In the genomic region with DNA sequence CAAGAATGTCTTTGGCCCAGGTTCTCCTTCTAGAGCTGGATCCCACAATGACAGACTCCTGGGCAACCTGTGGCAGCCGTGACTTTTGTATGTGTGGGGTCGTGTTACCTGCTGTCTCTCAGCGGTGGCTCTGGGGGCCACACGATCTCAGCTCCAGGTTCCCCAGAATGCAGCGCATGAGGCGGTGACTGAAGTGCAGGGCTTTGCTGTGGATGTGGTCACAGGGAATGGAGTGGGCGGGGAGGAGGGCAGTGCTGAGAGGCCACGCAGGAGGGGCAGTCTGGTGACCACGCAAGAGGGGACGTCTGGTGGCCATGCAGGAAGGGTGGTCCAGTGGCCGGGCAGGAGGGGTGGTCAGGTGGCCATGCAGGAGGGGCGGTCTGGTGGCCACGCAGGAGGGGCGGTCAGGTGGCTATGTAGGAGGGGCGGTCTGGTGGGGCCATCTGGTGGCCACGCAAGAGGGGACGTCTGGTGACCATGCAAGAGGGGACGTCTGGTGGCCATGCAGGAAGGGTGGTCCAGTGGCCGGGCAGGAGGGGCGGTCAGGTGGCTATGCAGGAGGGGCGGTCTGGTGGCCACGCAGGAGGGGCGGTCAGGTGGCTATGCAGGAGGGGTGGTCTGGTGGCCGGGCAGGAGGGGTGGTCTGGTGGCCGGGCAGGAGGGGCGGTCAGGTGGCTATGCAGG, we compare ENCODE assay signal across 28 cellular contexts.
A peak's percentile ranks its signal among the peaks of the same experiment; 100 is the strongest.
DNase-seq lines count a peak whose midpoint lies in the region; ATAC-seq, FAIRE-seq and TF ChIP-seq lines count a peak whose summit lies in the region.
"Had no signal": no experiment of that assay in that cellular context is flagged by ENCODE, and none has a peak within 500 bp of the region (broad histone marks: within the 10 kb centered on the region; RNA-seq: fewer than 3 reads in every experiment).

No MANE protein-coding gene starts in this region.

- no peaks in the 10 kb centered on the region; a peak in 1 of 4 replicates for H3K4me1 ChIP-seq in SK-N-SH (ENCODE audit: control insufficient read depth in 1 of 2, insufficient read depth in 2 of 2, low read depth in 1 of 2, low read length in 1 of 2)
- H3K4me1 ChIP-seq in HepG2 (ENCODE audit: insufficient read depth, low read length), result no peaks in the 10 kb centered on the region
- H3K4me1 ChIP-seq: BE2C had no signal

- H3F3A ChIP-seq in SK-N-SH (replicated peaks; ENCODE audit: insufficient read depth), result no peaks in the 10 kb centered on the region

- TF ChIP-seq POLR2A in HepG2 (IDR thresholded peaks at IDR 0.05; ENCODE audit: insufficient read depth in 1 of 2, low read depth in 2 of 2, low read length in 2 of 2), result no peak

- TF ChIP-seq CTCF in SK-N-SH (IDR thresholded peaks at IDR 0.05), result no peak
- TF ChIP-seq CTCF in HepG2 (CRISPR knock-in tag; IDR thresholded peaks at IDR 0.05), result peak; percentile 25

- H3K9me3 ChIP-seq in SK-N-SH (no peaks in the 10 kb centered on the region), HepG2 (ENCODE audit: low read length) (no peaks in the 10 kb centered on the region)
- H3K9me3 ChIP-seq: BE2C, MG63 had no signal

- FAIRE-seq in HepG2 (lab: Jason Lieb, UNC), result no peak
- FAIRE-seq: GM12878 had no signal

- H3K9me2 ChIP-seq in SK-N-SH, result no peaks in the 10 kb centered on the region

- H3K27me3 ChIP-seq in SK-N-SH (ENCODE audit: insufficient read depth), result no peaks in the 10 kb centered on the region
- H3K27me3 ChIP-seq in HepG2 (ENCODE audit: control insufficient read depth in 1 of 2, insufficient read depth in 2 of 2, low read length in 2 of 2), result no peaks in the 10 kb centered on the region
- H3K27me3 ChIP-seq: BE2C, MG63 had no signal

- ATAC-seq in SK-N-SH treated with all-trans-retinoic acid at 6 μM for 48 hours (no peak), HepG2 (no peak; the same call in 2 of the 3 replicates)
- peak; percentile 5 for ATAC-seq in stimulated activated naive CD8-positive, alpha-beta T cell treated with anti-CD3 and anti-CD28 coated beads, Interleukin-15, amount 100 ng/mL, for 72 hours
- ATAC-seq in stimulated activated naive CD8-positive, alpha-beta T cell treated with anti-CD3 and anti-CD28 coated beads, Interleukin-15, Interleukin-2, amounts not matched to agents 100 U/mL and 50 U/mL, for 24 hours, result no peak
- ATAC-seq: GM12878 had no signal

- H4K20me1 ChIP-seq in SK-N-SH (ENCODE audit: insufficient read depth) (no peaks in the 10 kb centered on the region), HepG2 (ENCODE audit: insufficient read depth, low read length) (no peaks in the 10 kb centered on the region)

- no peaks in the 10 kb centered on the region for H3K79me2 ChIP-seq in SK-N-SH (ENCODE audit: insufficient read depth)
- no peaks in the 10 kb centered on the region for H3K79me2 ChIP-seq in HepG2 (ENCODE audit: insufficient read depth, low read length)

- no TSS peak for BruUV-seq in HepG2 (replicated peaks; lab: Mats Ljungman, UMichigan)

- H3K4me2 ChIP-seq in SK-N-SH, result no peak overlapping the region
- H3K4me2 ChIP-seq in HepG2 (ENCODE audit: low read depth, low read length), result no peak overlapping the region

- H3K4me3 ChIP-seq in SK-N-SH (ENCODE audit: low read depth in 2 of 2, low read length in 1 of 2) (no peak overlapping the region), HepG2 (replicated peaks in 1 of 3; ENCODE audit: insufficient read depth in 1 of 3, low read depth in 2 of 3, low read length in 3 of 3) (no peak overlapping the region)
- H3K4me3 ChIP-seq: GM12878, MG63 had no signal

- no peaks in the 10 kb centered on the region for H3K36me3 ChIP-seq in SK-N-SH (replicated peaks in 1 of 2; ENCODE audit: control insufficient read depth in 1 of 2, insufficient read depth in 2 of 2, low read length in 1 of 2)
- H3K36me3 ChIP-seq in HepG2 (replicated peaks in 1 of 2; ENCODE audit: control insufficient read depth in 1 of 2, insufficient read depth in 2 of 2, low read length in 2 of 2), result no peaks in the 10 kb centered on the region
- H3K36me3 ChIP-seq: BE2C, MG63 had no signal

- TF ChIP-seq RAD21 in SK-N-SH (IDR thresholded peaks at IDR 0.05; ENCODE audit: low read length) (peak; percentile 45), HepG2 (CRISPR knock-in tag; IDR thresholded peaks at IDR 0.05) (no peak)

- H3K27ac ChIP-seq in SK-N-SH (ENCODE audit: low read depth in 2 of 2, low read length in 1 of 2) (no peak overlapping the region), HepG2 (ENCODE audit: extremely low read length, insufficient read depth, low read length) (no peak overlapping the region)
- H3K27ac ChIP-seq: RWPE1 had no signal

- CTCF ChIA-PET in SK-N-SH (lab: Yijun Ruan, JAX) (interaction anchor here (1.0 to 1.7 kb wide), 3 partner anchors 13 to 25 kb away, joined by 3 to 5 read pairs (median 4); no protein-coding TSS in a partner anchor), HepG2 (lab: Yijun Ruan, JAX; ENCODE audit: low intra/inter-chr PET ratio, low total read pairs) (no interaction called here)

- H3K36me3 Mint-ChIP-seq in activated CD4-positive, alpha-beta T cell treated with anti-CD3 and anti-CD28 coated beads, Interleukin-2, amount 10 ng/mL, durations not matched to agents 24 days and 14 days (ENCODE audit: low read depth), result no peaks in the 10 kb centered on the region
- H3K36me3 Mint-ChIP-seq: CD14-positive monocyte had no signal

- no peaks in the 10 kb centered on the region for H3K4me1 Mint-ChIP-seq in stimulated activated naive CD8-positive, alpha-beta T cell treated with anti-CD3 and anti-CD28 coated beads, Interleukin-15, amount 100 ng/mL, for 72 hours
- H3K4me1 Mint-ChIP-seq in activated CD4-positive, alpha-beta T cell treated with anti-CD3 and anti-CD28 coated beads, Interleukin-2, amount 10 ng/mL, durations not matched to agents 24 days and 14 days, result no peaks in the 10 kb centered on the region
- H3K4me1 Mint-ChIP-seq: CD14-positive monocyte; CD8-positive, alpha-beta memory T cell had no signal

- H3K9ac ChIP-seq in SK-N-SH (no peak overlapping the region), HepG2 (ENCODE audit: insufficient read depth, low read depth, low read length) (no peak overlapping the region)

- TF ChIP-seq EP300 in SK-N-SH (IDR thresholded peaks at IDR 0.05; ENCODE audit: borderline replicate concordance in 1 of 2, low read depth in 1 of 2, low read length in 1 of 2), result no peak
- TF ChIP-seq EP300 in HepG2 (IDR thresholded peaks at IDR 0.05; ENCODE audit: low read depth in 2 of 2, low read length in 2 of 2), result no peak
- no peak for TF ChIP-seq EP300 in HepG2 (CRISPR knock-in tag; IDR thresholded peaks at IDR 0.05; ENCODE audit: borderline replicate concordance)

- in situ Hi-C loops in HepG2 (cut with HindIII; ENCODE audit: extremely low pct_ligation_motif_present, low pct_unique_long_range_greater_than_20kb), result no loop called here

- peaks cover 3 to 21% of the 10 kb centered on the region in 2 donors for H3K9me3 Mint-ChIP-seq in stimulated activated naive CD8-positive, alpha-beta T cell treated with anti-CD3 and anti-CD28 coated beads, Interleukin-15, amount 100 ng/mL, for 72 hours
- H3K9me3 Mint-ChIP-seq in activated CD4-positive, alpha-beta T cell treated with anti-CD3 and anti-CD28 coated beads, Interleukin-2, amount 10 ng/mL, durations not matched to agents 24 days and 14 days, result peaks cover 3% of the 10 kb centered on the region

- no peaks in the 10 kb centered on the region for H3K27me3 Mint-ChIP-seq in stimulated activated naive CD8-positive, alpha-beta T cell treated with anti-CD3 and anti-CD28 coated beads, Interleukin-15, amount 100 ng/mL, for 72 hours
- no peaks in the 10 kb centered on the region for H3K27me3 Mint-ChIP-seq in activated CD4-positive, alpha-beta T cell treated with anti-CD3 and anti-CD28 coated beads, Interleukin-2, amount 10 ng/mL, durations not matched to agents 24 days and 14 days
- H3K27me3 Mint-ChIP-seq: CD8-positive, alpha-beta memory T cell had no signal

- intact Hi-C loops in HepG2 (cut with micrococcal nuclease; ENCODE audit: unreplicated experiment), result no loop called here
- intact Hi-C loops in activated CD4-positive, alpha-beta T cell treated with anti-CD3 and anti-CD28 coated beads, Interleukin-2, amount 10 ng/mL, durations not matched to agents 24 days and 14 days (cut with micrococcal nuclease), result no loop called here

- 84% methylated on average over 26 of the region's 26 CpGs for WGBS in SK-N-SH (ENCODE audit: low lambda C conversion rate)
- WGBS in HepG2 (ENCODE audit: low lambda C conversion rate), result 75% methylated on average over 23 of the region's 26 CpGs

- POLR2A ChIA-PET in SK-N-SH (lab: Yijun Ruan, JAX), result no interaction called here
- POLR2A ChIA-PET in HepG2 (lab: Yijun Ruan, JAX), result no interaction called here

- no peak overlapping the region for H3K4me3 Mint-ChIP-seq in stimulated activated naive CD8-positive, alpha-beta T cell treated with anti-CD3 and anti-CD28 coated beads, Interleukin-15, amount 100 ng/mL, for 72 hours
- no peak overlapping the region for H3K4me3 Mint-ChIP-seq in activated CD4-positive, alpha-beta T cell treated with anti-CD3 and anti-CD28 coated beads, Interleukin-2, amount 10 ng/mL, durations not matched to agents 24 days and 14 days
- H3K4me3 Mint-ChIP-seq: CD14-positive monocyte had no signal

- H2AFZ ChIP-seq in SK-N-SH (ENCODE audit: low read depth), result no peak overlapping the region
- H2AFZ ChIP-seq in HepG2 (ENCODE audit: low read length), result no peak overlapping the region

- H3K27ac Mint-ChIP-seq in stimulated activated naive CD8-positive, alpha-beta T cell treated with anti-CD3 and anti-CD28 coated beads, Interleukin-15, amount 100 ng/mL, for 72 hours, result no peak overlapping the region
- H3K27ac Mint-ChIP-seq in activated CD4-positive, alpha-beta T cell treated with anti-CD3 and anti-CD28 coated beads, Interleukin-2, amount 10 ng/mL, durations not matched to agents 24 days and 14 days, result no peak overlapping the region
- H3K27ac Mint-ChIP-seq: CD8-positive, alpha-beta memory T cell had no signal

- DNase-seq in SK-N-SH (peak; percentile 71), HepG2 (ENCODE audit: low spot score) (no peak), NCI-H2227 (lab: John Stamatoyannopoulos, UW; ENCODE audit: unreplicated experiment) (no peak)
- DNase-seq in stimulated activated naive CD8-positive, alpha-beta T cell treated with anti-CD3 and anti-CD28 coated beads, Interleukin-15, amount 100 ng/mL, for 72 hours, result no peak
- DNase-seq in stimulated activated naive CD8-positive, alpha-beta T cell treated with anti-CD3 and anti-CD28 coated beads, Interleukin-15, Interleukin-2, amounts not matched to agents 100 U/mL and 50 U/mL, for 24 hours, result no peak
- no peak for DNase-seq in activated CD4-positive, alpha-beta T cell treated with anti-CD3 and anti-CD28 coated beads, Interleukin-2, amount 10 ng/mL, durations not matched to agents 24 days and 14 days
- DNase-seq in stimulated activated CD4-positive, alpha-beta T cell treated with anti-CD3 and anti-CD28 coated beads, Interleukin-4, amount 100 ng/mL, for 24 hours, result no peak
- DNase-seq: 8988T; ACHN; BE2C; CD8-positive, alpha-beta memory T cell; DMS 273 treated with DMSO at 0.1 percent for 48 hours; DMS79; EL; GDM1; GOT3; KBM-7; MG63; NCI-H1105 treated with DMSO at 0.1 percent for 48 hours; NCI-H146; NCI-H1930; NCI-H446 treated with DMSO at 0.1 percent for 48 hours; NCI-H526; SHP77 had no signal

TF ChIP-seq in SK-N-SH, 30 proteins besides CTCF, POLR2A, EP300 and RAD21 (continues in another document):
- no peak for TF ChIP-seq MEF2A (IDR thresholded peaks at IDR 0.05; ENCODE audit: borderline replicate concordance, low read depth)

TF ChIP-seq in SK-N-SH treated with all-trans-retinoic acid at 6 μM for 48 hours, 23 proteins besides CTCF, POLR2A, EP300 and RAD21:
- no peak for TF ChIP-seq ZFP30 (CRISPR knock-in tag; IDR thresholded peaks at IDR 0.05)

Comparison
In these comparisons a context has a peak if more than half of its experiments do, and no peak if none do; other contexts are left out.
1. Of the 25 proteins assayed by ChIP-seq in both HepG2 and SK-N-SH: peak only in HepG2: CTCF; only in SK-N-SH: RAD21; in both: none; in neither: 23.